In genomic region chr5:89053547-89053946, GRCh38 we compare ENCODE assay signal across 28 cellular contexts.
"Had no signal": no experiment of that assay in that cellular context is flagged by ENCODE, and none has a peak within 500 bp of the region (broad histone marks: within the 10 kb centered on the region; RNA-seq: fewer than 3 reads in every experiment).

No MANE protein-coding gene starts in this region.

- H3K4me3 ChIP-seq: adrenal gland, MG63, PC-9 had no signal

- FAIRE-seq: bronchial epithelial cell, RCC 7860 had no signal

- H3K36me3 ChIP-seq: adrenal gland, MG63 had no signal

- H3K27me3 ChIP-seq: adrenal gland, MG63 had no signal

- H3K4me1 ChIP-seq: adrenal gland had no signal

- H3K9me3 ChIP-seq: adrenal gland had no signal

- DNase-seq: activated CD4-positive, alpha-beta T cell treated with anti-CD3 and anti-CD28 coated beads, Interleukin-2, amount 10 ng/mL, durations not matched to agents 7 days and 5 days; activated CD4-positive, alpha-beta T cell treated with anti-CD3 and anti-CD28 coated beads, Interleukin-2, amount 50 U/mL, for 48 hours; activated CD8-positive, alpha-beta T cell treated with anti-CD3 and anti-CD28 coated beads, Interleukin-2, amount 10 ng/mL, durations not matched to agents 7 days and 5 days; activated gamma-delta T cell treated with Interleukin-2 at 50 U/mL for 16 hours; activated naive CD4-positive, alpha-beta T cell treated with anti-CD3 and anti-CD28 coated beads for 36 hours; activated T-cell treated with anti-CD3 and anti-CD28 coated beads, Interleukin-2, amount 50 U/mL, for 24 hours; adrenal gland; anterior cingulate cortex; caudate nucleus; cerebellar nuclear complex; KG1; MG63; NCI-H1048; NCI-H1436 treated with DMSO at 0.1 percent for 48 hours; NCI-H1694 treated with DMSO at 0.1 percent for 48 hours; NCI-H2029; NCI-H345; NCI-H524 treated with DMSO at 0.1 percent for 48 hours; NCI-H748 treated with DMSO at 0.1 percent for 48 hours; NK-92 treated with Interleukin-12 subunit alpha and Interleukin-12 subunit beta, amount 100 ng/mL, for 24 hours; PC-9; SIG-M5; T-helper 1 cell; T-helper 2 cell; T-helper 9 cell had no signal

- H3K27ac ChIP-seq: adrenal gland, PC-9, RWPE1 had no signal
